In the genomic region with DNA sequence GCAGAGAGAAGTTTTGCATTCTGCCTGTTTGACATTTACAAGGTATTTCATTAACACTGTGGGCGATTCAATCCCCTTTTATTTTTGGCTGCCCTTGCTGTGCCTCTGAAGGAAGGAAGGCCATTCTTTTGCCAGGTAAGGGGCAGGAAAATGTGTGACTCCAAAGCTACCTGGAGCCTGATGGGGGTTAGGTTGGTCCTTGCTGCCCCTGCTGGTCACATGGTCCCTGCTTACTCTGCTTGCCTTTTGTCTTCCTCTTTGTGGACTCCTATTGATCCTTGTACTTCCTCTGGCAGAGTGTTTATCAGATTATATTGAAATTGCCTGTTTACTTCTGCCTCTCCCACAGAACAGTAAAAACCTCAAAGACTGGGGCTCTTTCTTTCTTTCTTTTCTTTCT, we compare ENCODE assay signal across 1 cellular context.
TF ChIP-seq lines count a peak whose summit lies in the region.

No MANE protein-coding gene starts in this region.

TF ChIP-seq in SK-N-SH, 30 proteins besides CTCF, POLR2A, EP300 and RAD21 (continued from another document):
- TF ChIP-seq EZH2phosphoT487 (IDR thresholded peaks at IDR 0.05; ENCODE audit: borderline replicate concordance, low read depth) (no peak), FOXJ3 (CRISPR knock-in tag; IDR thresholded peaks at IDR 0.05) (no peak), MEF2A (IDR thresholded peaks at IDR 0.05; ENCODE audit: borderline replicate concordance, low read depth) (no peak), TCF12 (IDR thresholded peaks at IDR 0.05) (no peak), FOSL2 (IDR thresholded peaks at IDR 0.05; ENCODE audit: borderline replicate concordance, low read depth) (no peak), YY1 (IDR thresholded peaks at IDR 0.05; ENCODE audit: low read depth) (no peak), RFX5 (IDR thresholded peaks at IDR 0.05; ENCODE audit: low read length) (no peak), NRF1 (IDR thresholded peaks at IDR 0.05; ENCODE audit: low read depth, low read length) (no peak)
- TF ChIP-seq, protein P1, sequence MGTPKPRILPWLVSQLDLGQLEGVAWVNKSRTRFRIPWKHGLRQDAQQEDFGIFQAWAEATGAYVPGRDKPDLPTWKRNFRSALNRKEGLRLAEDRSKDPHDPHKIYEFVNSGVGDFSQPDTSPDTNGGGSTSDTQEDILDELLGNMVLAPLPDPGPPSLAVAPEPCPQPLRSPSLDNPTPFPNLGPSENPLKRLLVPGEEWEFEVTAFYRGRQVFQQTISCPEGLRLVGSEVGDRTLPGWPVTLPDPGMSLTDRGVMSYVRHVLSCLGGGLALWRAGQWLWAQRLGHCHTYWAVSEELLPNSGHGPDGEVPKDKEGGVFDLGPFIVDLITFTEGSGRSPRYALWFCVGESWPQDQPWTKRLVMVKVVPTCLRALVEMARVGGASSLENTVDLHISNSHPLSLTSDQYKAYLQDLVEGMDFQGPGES (IDR thresholded peaks at IDR 0.05; ENCODE audit: low read depth, low read length), result no peak
- TF ChIP-seq, protein P2, sequence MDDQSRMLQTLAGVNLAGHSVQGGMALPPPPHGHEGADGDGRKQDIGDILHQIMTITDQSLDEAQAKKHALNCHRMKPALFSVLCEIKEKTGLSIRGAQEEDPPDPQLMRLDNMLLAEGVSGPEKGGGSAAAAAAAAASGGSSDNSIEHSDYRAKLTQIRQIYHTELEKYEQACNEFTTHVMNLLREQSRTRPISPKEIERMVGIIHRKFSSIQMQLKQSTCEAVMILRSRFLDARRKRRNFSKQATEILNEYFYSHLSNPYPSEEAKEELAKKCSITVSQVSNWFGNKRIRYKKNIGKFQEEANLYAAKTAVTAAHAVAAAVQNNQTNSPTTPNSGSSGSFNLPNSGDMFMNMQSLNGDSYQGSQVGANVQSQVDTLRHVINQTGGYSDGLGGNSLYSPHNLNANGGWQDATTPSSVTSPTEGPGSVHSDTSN (IDR thresholded peaks at IDR 0.05), result no peak
- TF ChIP-seq, protein P3, sequence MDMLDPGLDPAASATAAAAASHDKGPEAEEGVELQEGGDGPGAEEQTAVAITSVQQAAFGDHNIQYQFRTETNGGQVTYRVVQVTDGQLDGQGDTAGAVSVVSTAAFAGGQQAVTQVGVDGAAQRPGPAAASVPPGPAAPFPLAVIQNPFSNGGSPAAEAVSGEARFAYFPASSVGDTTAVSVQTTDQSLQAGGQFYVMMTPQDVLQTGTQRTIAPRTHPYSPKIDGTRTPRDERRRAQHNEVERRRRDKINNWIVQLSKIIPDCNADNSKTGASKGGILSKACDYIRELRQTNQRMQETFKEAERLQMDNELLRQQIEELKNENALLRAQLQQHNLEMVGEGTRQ (IDR thresholded peaks at IDR 0.05; ENCODE audit: borderline replicate concordance, low read depth, low read length), result no peak
TF ChIP-seq in SK-N-SH: peak in this region for 0.
